Comparison of ENCODE assay signal across 1 cellular context in the genomic region with DNA sequence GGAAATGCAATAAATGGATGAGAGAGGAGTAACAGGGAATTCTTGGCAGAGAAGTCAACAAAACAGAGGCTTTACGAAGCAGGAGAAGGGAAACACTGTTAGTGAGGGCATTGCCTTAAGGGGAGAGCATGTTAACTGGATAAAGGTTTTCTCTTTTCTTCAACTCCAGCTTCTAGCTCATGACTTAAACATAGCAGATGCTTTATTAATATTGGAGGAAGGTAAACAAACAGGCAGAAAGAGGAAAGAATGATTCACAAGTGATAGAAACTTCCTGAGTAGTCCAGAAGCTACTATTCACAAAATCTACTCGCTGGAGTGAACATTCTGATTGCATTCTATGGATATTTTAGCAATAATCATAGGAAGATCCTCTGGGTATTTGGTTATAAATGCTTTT.
TF ChIP-seq lines count a peak whose summit lies in the region.

No MANE protein-coding gene starts in this region.

TF ChIP-seq in IMR-90, 13 proteins besides CTCF, POLR2A, EP300 and RAD21 (continued from another document):
- no peak for TF ChIP-seq RFX5 (IDR thresholded peaks at IDR 0.05; ENCODE audit: low read depth, low read length)
- TF ChIP-seq, protein P1, sequence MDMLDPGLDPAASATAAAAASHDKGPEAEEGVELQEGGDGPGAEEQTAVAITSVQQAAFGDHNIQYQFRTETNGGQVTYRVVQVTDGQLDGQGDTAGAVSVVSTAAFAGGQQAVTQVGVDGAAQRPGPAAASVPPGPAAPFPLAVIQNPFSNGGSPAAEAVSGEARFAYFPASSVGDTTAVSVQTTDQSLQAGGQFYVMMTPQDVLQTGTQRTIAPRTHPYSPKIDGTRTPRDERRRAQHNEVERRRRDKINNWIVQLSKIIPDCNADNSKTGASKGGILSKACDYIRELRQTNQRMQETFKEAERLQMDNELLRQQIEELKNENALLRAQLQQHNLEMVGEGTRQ (IDR thresholded peaks at IDR 0.05; ENCODE audit: low read depth, low read length), result no peak
- no peak for TF ChIP-seq SMC3 (IDR thresholded peaks at IDR 0.05; ENCODE audit: low read depth, low read length)
- TF ChIP-seq CHD1 (IDR thresholded peaks at IDR 0.05; ENCODE audit: low read depth, low read length), result no peak
- no peak for TF ChIP-seq BHLHE40 (IDR thresholded peaks at IDR 0.05; ENCODE audit: low read depth, low read length)
- no peak for TF ChIP-seq RCOR1 (IDR thresholded peaks at IDR 0.05; ENCODE audit: insufficient replicate concordance, low read length)
- no peak for TF ChIP-seq FOS (IDR thresholded peaks at IDR 0.05; ENCODE audit: low read depth, low read length)
- TF ChIP-seq, protein P2, sequence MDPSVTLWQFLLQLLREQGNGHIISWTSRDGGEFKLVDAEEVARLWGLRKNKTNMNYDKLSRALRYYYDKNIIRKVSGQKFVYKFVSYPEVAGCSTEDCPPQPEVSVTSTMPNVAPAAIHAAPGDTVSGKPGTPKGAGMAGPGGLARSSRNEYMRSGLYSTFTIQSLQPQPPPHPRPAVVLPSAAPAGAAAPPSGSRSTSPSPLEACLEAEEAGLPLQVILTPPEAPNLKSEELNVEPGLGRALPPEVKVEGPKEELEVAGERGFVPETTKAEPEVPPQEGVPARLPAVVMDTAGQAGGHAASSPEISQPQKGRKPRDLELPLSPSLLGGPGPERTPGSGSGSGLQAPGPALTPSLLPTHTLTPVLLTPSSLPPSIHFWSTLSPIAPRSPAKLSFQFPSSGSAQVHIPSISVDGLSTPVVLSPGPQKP (IDR thresholded peaks at IDR 0.05; ENCODE audit: borderline replicate concordance, low read depth, low read length), result no peak
- no peak for TF ChIP-seq NFE2L2 (IDR thresholded peaks at IDR 0.05; ENCODE audit: low read depth, low read length)
